ENCODE assay signal across 31 cellular contexts in genomic region chr10:125640609-125641008, GRCh38. TPM values are rescaled to one million over a fixed set of nuclear protein-coding genes. Genes with fewer than 3 reads are reported as not detected.
"Had no signal": no experiment of that assay in that cellular context is flagged by ENCODE, and none has a peak within 500 bp of the region (broad histone marks: within the 10 kb centered on the region; RNA-seq: fewer than 3 reads in every experiment).

No MANE protein-coding gene starts in this region.

- H3K27ac ChIP-seq: heart left ventricle, lower lobe of right lung, neural progenitor cell, neutrophil, parathyroid adenoma, psoas muscle, spleen, suprapubic skin, thoracic aorta, tibial artery, upper lobe of right lung had no signal

- DNase-seq: heart left ventricle; islet precursor cell; lower lobe of right lung; mesenchymal stem cell; naive B cell; natural killer cell; nephron progenitor cell; occipital lobe; psoas muscle; small intestine; spleen; stimulated activated CD4-positive, alpha-beta T cell treated with anti-CD3 and anti-CD28 coated beads, Interleukin-4, amount 100 ng/mL, for 24 hours; stimulated activated naive CD4-positive, alpha-beta T cell; tibial artery; upper lobe of right lung had no signal

- H3K4me1 ChIP-seq: heart left ventricle, lower lobe of right lung, neural progenitor cell, parathyroid adenoma, psoas muscle, spleen, suprapubic skin, tibial artery, upper lobe of right lung had no signal

- H3K27ac Mint-ChIP-seq: naive B cell; natural killer cell; nephron progenitor cell; neural progenitor cell; stimulated activated effector memory CD8-positive, alpha-beta T cell treated with anti-CD3 and anti-CD28 coated beads, Interleukin-12 subunit alpha, Interleukin-12 subunit beta, amount 100 ng/mL, for 72 hours; stimulated activated naive CD8-positive, alpha-beta T cell treated with anti-CD3 and anti-CD28 coated beads, Interleukin-15, Interleukin-2, amounts not matched to agents 100 ng/mL and 50 ng/mL, for 24 hours had no signal

- H3K4me2 ChIP-seq: neural progenitor cell had no signal

- H2AFZ ChIP-seq: neural progenitor cell, parathyroid adenoma had no signal

- ATAC-seq: heart left ventricle; lower lobe of right lung; natural killer cell; psoas muscle; sciatic nerve; stimulated activated effector memory CD8-positive, alpha-beta T cell treated with anti-CD3 and anti-CD28 coated beads, Interleukin-12 subunit alpha, Interleukin-12 subunit beta, amount 100 ng/mL, for 72 hours; upper lobe of right lung had no signal

- H3K27me3 ChIP-seq: neural progenitor cell, neutrophil, upper lobe of right lung had no signal

- H3K9ac ChIP-seq: neural progenitor cell, parathyroid adenoma had no signal

- H3K4me1 Mint-ChIP-seq: naive B cell; stimulated activated effector memory CD8-positive, alpha-beta T cell treated with anti-CD3 and anti-CD28 coated beads, Interleukin-12 subunit alpha, Interleukin-12 subunit beta, amount 100 ng/mL, for 72 hours had no signal

- FAIRE-seq: small intestine, urothelium cell line had no signal

- H3K36me3 Mint-ChIP-seq: naive B cell; natural killer cell; neural progenitor cell; stimulated activated effector memory CD8-positive, alpha-beta T cell treated with anti-CD3 and anti-CD28 coated beads, Interleukin-12 subunit alpha, Interleukin-12 subunit beta, amount 100 ng/mL, for 72 hours had no signal

- H3K4me3 Mint-ChIP-seq: naive B cell; natural killer cell; nephron progenitor cell; neural progenitor cell; stimulated activated effector memory CD8-positive, alpha-beta T cell treated with anti-CD3 and anti-CD28 coated beads, Interleukin-12 subunit alpha, Interleukin-12 subunit beta, amount 100 ng/mL, for 72 hours; stimulated activated naive CD8-positive, alpha-beta T cell treated with anti-CD3 and anti-CD28 coated beads, Interleukin-15, Interleukin-2, amounts not matched to agents 100 ng/mL and 50 ng/mL, for 24 hours had no signal

- H3K4me3 ChIP-seq: heart left ventricle, lower lobe of right lung, neural progenitor cell, psoas muscle, spleen, suprapubic skin, thoracic aorta, tibial artery, upper lobe of right lung had no signal

- H3K79me2 ChIP-seq: parathyroid adenoma had no signal

- H3K36me3 ChIP-seq: heart left ventricle, lower lobe of right lung, neural progenitor cell, neutrophil, spleen, suprapubic skin, thoracic aorta, tibial artery, upper lobe of right lung had no signal

- H3K9me3 Mint-ChIP-seq: natural killer cell; neural progenitor cell; stimulated activated effector memory CD8-positive, alpha-beta T cell treated with anti-CD3 and anti-CD28 coated beads, Interleukin-12 subunit alpha, Interleukin-12 subunit beta, amount 100 ng/mL, for 72 hours; stimulated activated naive CD8-positive, alpha-beta T cell treated with anti-CD3 and anti-CD28 coated beads, Interleukin-15, Interleukin-2, amounts not matched to agents 100 ng/mL and 50 ng/mL, for 24 hours had no signal

- H3K9me3 ChIP-seq: lower lobe of right lung, neutrophil, psoas muscle, spleen, suprapubic skin, thoracic aorta, tibial artery, upper lobe of right lung had no signal

RNA-seq across cellular contexts. Expression of gene TEX36, which starts 42.4 kb away (rescaled TPM):
- total RNA-seq: heart left ventricle, kidney epithelial cell, liver, lower lobe of right lung, mammary epithelial cell, mucosa of gallbladder, natural killer cell, occipital lobe, osteocyte, posterior vena cava, psoas muscle, sciatic nerve, spleen, subcutaneous adipose tissue, suprapubic skin, thoracic aorta, upper lobe of right lung had no signal
- polyA plus RNA-seq: heart left ventricle, liver, mammary epithelial cell, psoas muscle, small intestine, spleen had no signal
